Comparison of ENCODE assay signal across 14 cellular contexts in genomic region chr6:119340766-119341487, GRCh38. TPM values are rescaled to one million over a fixed set of nuclear protein-coding genes. Genes with fewer than 3 reads are reported as not detected.
DNase-seq lines count a peak whose midpoint lies in the region; ATAC-seq and FAIRE-seq lines count a peak whose summit lies in the region.
"Had no signal": no experiment of that assay in that cellular context is flagged by ENCODE, and none has a peak within 500 bp of the region (broad histone marks: within the 10 kb centered on the region; RNA-seq: fewer than 3 reads in every experiment).

No MANE protein-coding gene starts in this region.

- H3K4me1 Mint-ChIP-seq in naive thymus-derived CD8-positive, alpha-beta T cell = peaks cover 2 to 79% (median 57%) of the 10 kb centered on the region in 4 donors

- no peaks in the 10 kb centered on the region for H3K27me3 Mint-ChIP-seq in naive thymus-derived CD8-positive, alpha-beta T cell

- FAIRE-seq in colon (lab: Jason Lieb, UNC) = peak; percentile 5

- no peaks in the 10 kb centered on the region for H3K36me3 Mint-ChIP-seq in naive thymus-derived CD8-positive, alpha-beta T cell

- H3K9ac ChIP-seq in HUES48 (ENCODE audit: low read depth, low read length) = no peak overlapping the region

- no peak for ATAC-seq in naive thymus-derived CD8-positive, alpha-beta T cell

- no peaks in the 10 kb centered on the region for H3K9me3 Mint-ChIP-seq in naive thymus-derived CD8-positive, alpha-beta T cell

- no peak overlapping the region for H3K4me3 ChIP-seq in HUES48 (ENCODE audit: low read depth, low read length)
- H3K4me3 ChIP-seq: lung, skin epidermis had no signal

- DNase-seq in CD1c-positive myeloid dendritic cell (ENCODE audit: extremely low spot score) = peak; percentile 57
- no peak for DNase-seq in naive thymus-derived CD8-positive, alpha-beta T cell
- no peak for DNase-seq in epidermal melanocyte (ENCODE audit: insufficient read length, low spot score)
- DNase-seq in NCI-H1105 treated with DMSO at 0.1 percent for 48 hours (lab: John Stamatoyannopoulos, UW) = no peak
- no peak for DNase-seq in NOMO-1 treated with dmso at 0.1 percent for 144 hours (lab: John Stamatoyannopoulos, UW; ENCODE audit: unreplicated experiment)
- no peak for DNase-seq in activated CD8-positive, alpha-beta memory T cell treated with anti-CD3 and anti-CD28 coated beads for 24 hours
- DNase-seq: NCI-H1417, T1000 had no signal

- peak overlapping the region; percentile 30 for H3K27ac ChIP-seq in HUES48 (ENCODE audit: low read depth, low read length)
- H3K27ac ChIP-seq: C4-2B had no signal

- POLR2A ChIA-PET in naive thymus-derived CD8-positive, alpha-beta T cell (lab: Charles Lee) = interaction anchor here (0.9 kb wide), 1 partner anchor 27 kb away, joined by 6 read pairs; no protein-coding TSS in a partner anchor

- no peaks in the 10 kb centered on the region for H3K36me3 ChIP-seq in HUES48 (ENCODE audit: control insufficient read depth, insufficient read depth, low read length)
- H3K36me3 ChIP-seq: gastroesophageal sphincter had no signal

- H3K9me3 ChIP-seq in HUES48 (ENCODE audit: control insufficient read depth, insufficient read depth, low read length) = no peaks in the 10 kb centered on the region
- H3K9me3 ChIP-seq: gastroesophageal sphincter had no signal

- no peaks in the 10 kb centered on the region for H3K27me3 ChIP-seq in HUES48 (ENCODE audit: control insufficient read depth, insufficient read depth, low read length)
- H3K27me3 ChIP-seq: gastroesophageal sphincter had no signal

- peak overlapping the region in 7 of 10 donors; percentile 7 to 54 (median 36) for H3K27ac Mint-ChIP-seq in naive thymus-derived CD8-positive, alpha-beta T cell

- peaks cover 21% of the 10 kb centered on the region for H3K4me1 ChIP-seq in HUES48 (ENCODE audit: control insufficient read depth, insufficient read depth, low read length)

- no peak overlapping the region for H3K4me3 Mint-ChIP-seq in naive thymus-derived CD8-positive, alpha-beta T cell

RNA-seq across cellular contexts. Expression of gene MAN1A1, which starts 8.6 kb away (rescaled TPM):
- total RNA-seq in naive thymus-derived CD8-positive, alpha-beta T cell = 1 to 10 TPM; 8.6 to 9.9 TPM
- polyA plus RNA-seq in naive thymus-derived CD8-positive, alpha-beta T cell = 10 to 100 TPM in 1 of 3 donors, 1 to 10 TPM in 2; 6.1 to 17.9 (median 6.1) TPM
